ENCODE assay signal across 26 cellular contexts in genomic region chr3:156729460-156730179, GRCh38. TPM values are rescaled to one million over a fixed set of nuclear protein-coding genes. Genes with fewer than 3 reads are reported as not detected.
A peak's percentile ranks its signal among the peaks of the same experiment; 100 is the strongest.
DNase-seq lines count a peak whose midpoint lies in the region; ATAC-seq and TF ChIP-seq lines count a peak whose summit lies in the region.
"Had no signal": no experiment of that assay in that cellular context is flagged by ENCODE, and none has a peak within 500 bp of the region (broad histone marks: within the 10 kb centered on the region; RNA-seq: fewer than 3 reads in every experiment).

No MANE protein-coding gene starts in this region.

- intact Hi-C loops in mammary epithelial cell (cut with micrococcal nuclease) (loop anchor here (2.0 to 10.0 kb wide), 3 partner anchors 59 to 353 kb away; no protein-coding TSS in a partner anchor), MCF 10A (cut with micrococcal nuclease) (no loop called here)

- dilution Hi-C loops in mammary epithelial cell (cut with HindIII; ENCODE audit: low sequenced_read_pairs): no loop called here

- no peaks in the 10 kb centered on the region for H3K36me3 ChIP-seq in mammary epithelial cell (ENCODE audit: insufficient read depth, low read length)
- no peaks in the 10 kb centered on the region for H3K36me3 ChIP-seq in RWPE2 (ENCODE audit: low read depth)
- H3K36me3 ChIP-seq: ascending aorta, BE2C, left ventricle myocardium inferior, SJSA1 had no signal

- no peak overlapping the region for H3K27ac Mint-ChIP-seq in MCF 10A (ENCODE audit: low read depth, unreplicated experiment)
- H3K27ac Mint-ChIP-seq: activated CD4-positive, alpha-beta memory T cell treated with anti-CD3 and anti-CD28 coated beads, Interleukin-2, amount 10 ng/mL, durations not matched to agents 7 days and 5 days; activated naive CD4-positive, alpha-beta T cell treated with anti-CD3 and anti-CD28 coated beads, Interleukin-2, amount 50 U/mL, for 24 hours; dendritic cell treated with granulocyte-macrophage colony-stimulating factor and Interleukin-4, amounts not matched to agents 40 ng/mL and 50 ng/mL, for 4 days; endodermal cell; stimulated activated naive CD8-positive, alpha-beta T cell treated with anti-CD3 and anti-CD28 coated beads, Interleukin-15, amount 100 ng/mL, for 72 hours had no signal

- peaks cover 16% of the 10 kb centered on the region for H3K4me1 Mint-ChIP-seq in MCF 10A (ENCODE audit: insufficient read depth, unreplicated experiment)
- H3K4me1 Mint-ChIP-seq: activated naive CD4-positive, alpha-beta T cell treated with anti-CD3 and anti-CD28 coated beads, Interleukin-2, amount 50 U/mL, for 24 hours; stimulated activated naive CD8-positive, alpha-beta T cell treated with anti-CD3 and anti-CD28 coated beads, Interleukin-15, amount 100 ng/mL, for 72 hours had no signal

- H3K4me1 ChIP-seq in mammary epithelial cell (ENCODE audit: insufficient read depth, low read length) (peaks cover 31% of the 10 kb centered on the region), RWPE2 (ENCODE audit: insufficient read depth, poor library complexity, severe bottlenecking) (peaks cover 9% of the 10 kb centered on the region), foreskin keratinocyte (peaks cover 29% of the 10 kb centered on the region)
- H3K4me1 ChIP-seq: ascending aorta, BE2C, SJSA1 had no signal

- H3K9me3 Mint-ChIP-seq in MCF 10A (ENCODE audit: unreplicated experiment): no peaks in the 10 kb centered on the region
- H3K9me3 Mint-ChIP-seq: activated CD4-positive, alpha-beta memory T cell treated with anti-CD3 and anti-CD28 coated beads, Interleukin-2, amount 10 ng/mL, durations not matched to agents 7 days and 5 days; activated naive CD4-positive, alpha-beta T cell treated with anti-CD3 and anti-CD28 coated beads, Interleukin-2, amount 50 U/mL, for 24 hours; dendritic cell treated with granulocyte-macrophage colony-stimulating factor and Interleukin-4, amounts not matched to agents 40 ng/mL and 50 ng/mL, for 4 days; endodermal cell; H9; stimulated activated naive CD8-positive, alpha-beta T cell treated with anti-CD3 and anti-CD28 coated beads, Interleukin-15, amount 100 ng/mL, for 72 hours had no signal

- BruUV-seq in mammary epithelial cell (replicated peaks; lab: Mats Ljungman, UMichigan): no TSS peak
- BruUV-seq in MCF 10A (replicated peaks; lab: Mats Ljungman, UMichigan): no TSS peak

- in situ Hi-C loops in mammary epithelial cell (cut with MboI; ENCODE audit: low sequenced_read_pairs in 2 of 2) (no loop called here), G401 (cut with HindIII; ENCODE audit: low sequenced_read_pairs) (no loop called here)

- peak overlapping the region; percentile 1 for H2AFZ ChIP-seq in mammary epithelial cell (ENCODE audit: low read depth, low read length)

- no peaks in the 10 kb centered on the region for H3K27me3 ChIP-seq in mammary epithelial cell (ENCODE audit: insufficient read depth, low read length)
- H3K27me3 ChIP-seq in RWPE2 (ENCODE audit: insufficient read depth, poor library complexity, severe bottlenecking): no peaks in the 10 kb centered on the region
- H3K27me3 ChIP-seq in foreskin keratinocyte: no peaks in the 10 kb centered on the region
- H3K27me3 ChIP-seq: ascending aorta, SJSA1 had no signal

- no peak overlapping the region for H3K4me3 Mint-ChIP-seq in MCF 10A (ENCODE audit: unreplicated experiment)
- H3K4me3 Mint-ChIP-seq: activated CD4-positive, alpha-beta memory T cell treated with anti-CD3 and anti-CD28 coated beads, Interleukin-2, amount 10 ng/mL, durations not matched to agents 7 days and 5 days; activated naive CD4-positive, alpha-beta T cell treated with anti-CD3 and anti-CD28 coated beads, Interleukin-2, amount 50 U/mL, for 24 hours; dendritic cell treated with granulocyte-macrophage colony-stimulating factor and Interleukin-4, amounts not matched to agents 40 ng/mL and 50 ng/mL, for 4 days; endodermal cell; H9; stimulated activated naive CD8-positive, alpha-beta T cell treated with anti-CD3 and anti-CD28 coated beads, Interleukin-15, amount 100 ng/mL, for 72 hours had no signal

- peak overlapping the region; percentile 23 for H3K4me2 ChIP-seq in mammary epithelial cell (ENCODE audit: insufficient read depth, low read depth, low read length)

- TF ChIP-seq CTCF in mammary epithelial cell (conservative IDR thresholded peaks at IDR 0.05 in 1 of 2, IDR thresholded peaks at IDR 0.05 in 1 of 2; ENCODE audit: extremely low read depth in 1 of 2, insufficient read depth in 1 of 2, low read depth in 1 of 2, low read length in 2 of 2) (no peak), MCF 10A (IDR thresholded peaks at IDR 0.05; ENCODE audit: unreplicated experiment) (no peak), RWPE2 (IDR thresholded peaks at IDR 0.05; ENCODE audit: poor library complexity, severe bottlenecking) (no peak), foreskin keratinocyte (conservative IDR thresholded peaks at IDR 0.05) (no peak)

- peak overlapping the region; percentile 54 for H3K27ac ChIP-seq in mammary epithelial cell (ENCODE audit: insufficient read depth, low read depth, low read length)
- no peak overlapping the region for H3K27ac ChIP-seq in RWPE2 (ENCODE audit: poor library complexity, severe bottlenecking)
- H3K27ac ChIP-seq in foreskin keratinocyte: peak overlapping the region; percentile 70
- H3K27ac ChIP-seq: ascending aorta, left ventricle myocardium inferior, SJSA1, skin epidermis had no signal

- no peaks in the 10 kb centered on the region for H3K27me3 Mint-ChIP-seq in MCF 10A (ENCODE audit: insufficient read depth, unreplicated experiment)
- H3K27me3 Mint-ChIP-seq: activated CD4-positive, alpha-beta memory T cell treated with anti-CD3 and anti-CD28 coated beads, Interleukin-2, amount 10 ng/mL, durations not matched to agents 7 days and 5 days; activated naive CD4-positive, alpha-beta T cell treated with anti-CD3 and anti-CD28 coated beads, Interleukin-2, amount 50 U/mL, for 24 hours; dendritic cell treated with granulocyte-macrophage colony-stimulating factor and Interleukin-4, amounts not matched to agents 40 ng/mL and 50 ng/mL, for 4 days; stimulated activated naive CD8-positive, alpha-beta T cell treated with anti-CD3 and anti-CD28 coated beads, Interleukin-15, amount 100 ng/mL, for 72 hours had no signal

- ATAC-seq in RWPE2 (ENCODE audit: low read depth) (peak; percentile 24; the same call in 1 of the 3 replicates), foreskin keratinocyte (peak; percentile 44), GM18511 (IDR thresholded peaks at IDR 0.05; ENCODE audit: unreplicated experiment) (no peak), HG03354 (IDR thresholded peaks at IDR 0.05; ENCODE audit: poor library complexity, severe bottlenecking, unreplicated experiment) (no peak), HG02884 (IDR thresholded peaks at IDR 0.05; ENCODE audit: unreplicated experiment) (no peak)
- ATAC-seq: stimulated activated naive CD8-positive, alpha-beta T cell treated with anti-CD3 and anti-CD28 coated beads, Interleukin-15, amount 100 ng/mL, for 72 hours had no signal

- POLR2A ChIA-PET in MCF 10A (lab: Yijun Ruan, JAX): interaction anchor here (0.6 to 1.2 kb wide), 3 partner anchors 29 to 135 kb away, joined by 3 read pairs; no protein-coding TSS in a partner anchor

- no peak overlapping the region for H3K9ac ChIP-seq in mammary epithelial cell (ENCODE audit: insufficient read depth, low read length)

- DNase-seq in mammary epithelial cell: peak; percentile 36
- DNase-seq in MCF 10A (ENCODE audit: unreplicated experiment): no peak
- DNase-seq in RWPE2 (ENCODE audit: low spot score): no peak
- peak in 1 of 2 donors; percentile 61 for DNase-seq in foreskin keratinocyte
- DNase-seq in G401 (ENCODE audit: low spot score): no peak
- DNase-seq: activated CD4-positive, alpha-beta memory T cell treated with anti-CD3 and anti-CD28 coated beads, Interleukin-2, amount 10 ng/mL, durations not matched to agents 7 days and 5 days; activated CD4-positive, alpha-beta T cell treated with anti-CD3 and anti-CD28 coated beads for 1 hour; activated CD8-positive, alpha-beta memory T cell treated with anti-CD3 and anti-CD28 coated beads, Interleukin-2, amount 50 U/mL, for 48 hours; BE2C; central memory CD4-positive, alpha-beta T cell; DMS153; endodermal cell; GDM1; H9; left ventricle myocardium inferior; NCI-H187 treated with DMSO at 0.1 percent for 48 hours; NCI-H524 treated with DMSO at 0.1 percent for 48 hours; stimulated activated naive CD8-positive, alpha-beta T cell treated with anti-CD3 and anti-CD28 coated beads, Interleukin-15, amount 100 ng/mL, for 72 hours had no signal

- H3K9me3 ChIP-seq in mammary epithelial cell (replicated peaks; ENCODE audit: insufficient read depth, low read length) (no peaks in the 10 kb centered on the region), RWPE2 (ENCODE audit: severe bottlenecking) (no peaks in the 10 kb centered on the region)
- H3K9me3 ChIP-seq: ascending aorta, BE2C, left ventricle myocardium inferior, SJSA1 had no signal

- CTCF ChIA-PET in mammary epithelial cell (lab: Charles Lee; ENCODE audit: low non-redundant PET): no interaction called here
- CTCF ChIA-PET in MCF 10A (lab: Yijun Ruan, JAX): interaction anchor here (1.1 kb wide), 1 partner anchor 56 kb away, joined by 3 read pairs; no protein-coding TSS in a partner anchor

- no peak overlapping the region for H3K4me3 ChIP-seq in mammary epithelial cell (replicated peaks in 1 of 3; ENCODE audit: insufficient read depth in 1 of 3, low read depth in 2 of 3, low read length in 3 of 3)
- H3K4me3 ChIP-seq in RWPE2 (ENCODE audit: severe bottlenecking): no peak overlapping the region
- H3K4me3 ChIP-seq: ascending aorta, left ventricle myocardium inferior, SJSA1, skin epidermis had no signal

- H4K20me1 ChIP-seq in mammary epithelial cell (ENCODE audit: insufficient read depth, low read length): no peaks in the 10 kb centered on the region

- H3K79me2 ChIP-seq in mammary epithelial cell (ENCODE audit: insufficient read depth, low read length): no peaks in the 10 kb centered on the region

- 0% methylated on average over 2 of the region's 2 CpGs for WGBS in mammary epithelial cell (ENCODE audit: low coverage, missing lambda C conversion rate)

- peaks cover 18% of the 10 kb centered on the region for H3K36me3 Mint-ChIP-seq in MCF 10A (ENCODE audit: insufficient read depth, unreplicated experiment)

RNA-seq across cellular contexts. Expression of gene TIPARP, which starts 55.2 kb away (rescaled TPM):
- total RNA-seq in mammary epithelial cell: 100 to 1,000 TPM; 171 to 229 TPM
- 34.4 TPM for polyA plus RNA-seq in mammary epithelial cell
- 196 TPM for polyA minus RNA-seq in mammary epithelial cell
- 41.6 and 50.0 TPM in 2 replicates for total RNA-seq in MCF 10A (2022)
- 111 and 116 TPM in 2 replicates for total RNA-seq in foreskin keratinocyte
- polyA plus RNA-seq in foreskin keratinocyte: 45.3 and 50.3 TPM in 2 replicates
- 26.5 and 33.1 TPM in 2 replicates for total RNA-seq in G401 (2014; rRNA removed; shearing (Covaris generic))

Comparison
In these comparisons a context has a peak if more than half of its experiments do, and no peak if none do; other contexts are left out.
1. ATAC-seq: peak in RWPE2 (single experiment) and foreskin keratinocyte (single experiment); none in GM18511 (single experiment), HG03354 (single experiment) and HG02884 (single experiment).